8 cellular contexts compared by ENCODE assay signal in the genomic region with DNA sequence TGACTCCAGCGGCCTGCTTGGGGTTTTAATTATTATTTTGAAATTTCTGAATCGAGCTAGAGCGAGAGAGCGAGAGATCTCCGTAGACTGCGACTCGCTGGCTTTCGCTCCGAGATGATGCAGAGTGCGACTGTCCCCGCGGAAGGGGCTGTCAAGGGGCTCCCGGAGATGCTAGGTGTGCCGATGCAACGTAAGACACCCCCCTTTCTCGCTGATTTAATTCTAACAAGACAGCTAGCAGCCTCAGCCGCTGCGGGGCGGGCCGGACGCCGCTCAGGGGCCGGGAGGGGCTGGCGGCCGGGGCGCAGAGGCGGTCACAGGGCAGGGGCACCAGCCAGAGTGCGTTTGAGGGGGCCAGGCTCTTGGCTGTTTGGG. TPM values are rescaled to one million over a fixed set of nuclear protein-coding genes. Genes with fewer than 3 reads are reported as not detected.
A peak's percentile ranks its signal among the peaks of the same experiment; 100 is the strongest.
DNase-seq lines count a peak whose midpoint lies in the region; ATAC-seq and TF ChIP-seq lines count a peak whose summit lies in the region.

No MANE protein-coding gene starts in this region.

- CTCF ChIA-PET in CD4-positive, alpha-beta memory T cell (lab: Charles Lee; ENCODE audit: partially characterized antibody): no interaction called here

- peaks cover 50% of the 10 kb centered on the region for H3K4me1 ChIP-seq in CD4-positive, alpha-beta memory T cell (ENCODE audit: insufficient read depth, low read length)
- H3K4me1 ChIP-seq in HUES48 (ENCODE audit: control insufficient read depth, insufficient read depth, low read length): peaks cover 34% of the 10 kb centered on the region

- H3K36me3 ChIP-seq in CD4-positive, alpha-beta memory T cell (ENCODE audit: insufficient read depth, low read length): no peaks in the 10 kb centered on the region
- H3K36me3 ChIP-seq in HUES48 (ENCODE audit: control insufficient read depth, insufficient read depth, low read length): no peaks in the 10 kb centered on the region

- peak overlapping the region; percentile 69 for H3K9ac ChIP-seq in HUES48 (ENCODE audit: low read depth, low read length)

- intact Hi-C loops in CD4-positive, alpha-beta memory T cell (cut with micrococcal nuclease): no loop called here

- DNase-seq in CD4-positive, alpha-beta memory T cell: no peak
- no peak for DNase-seq in naive thymus-derived CD8-positive, alpha-beta T cell
- DNase-seq in COLO668 (lab: John Stamatoyannopoulos, UW; ENCODE audit: unreplicated experiment): no peak
- DNase-seq in NCI-H524 treated with DMSO at 0.1 percent for 48 hours (lab: John Stamatoyannopoulos, UW): no peak
- no peak for DNase-seq in stimulated activated CD4-positive, alpha-beta T cell treated with anti-CD3 and anti-CD28 coated beads, Interleukin-2, amount 100 ng/mL, for 48 hours

- peak overlapping the region; percentile 22 to 35 for H3K4me3 ChIP-seq in CD4-positive, alpha-beta memory T cell (ENCODE audit: low read length in 2 of 2)
- peak overlapping the region; percentile 70 for H3K4me3 ChIP-seq in HUES48 (ENCODE audit: low read depth, low read length)

- peaks cover 47 to 51% of the 10 kb centered on the region in 2 donors for H3K27me3 Mint-ChIP-seq in CD4-positive, alpha-beta memory T cell
- H3K27me3 Mint-ChIP-seq in brain: peaks cover 97% of the 10 kb centered on the region
- peaks cover 28 to 73% (median 59%) of the 10 kb centered on the region in 5 donors for H3K27me3 Mint-ChIP-seq in naive thymus-derived CD8-positive, alpha-beta T cell

- no peak overlapping the region for H3K27ac Mint-ChIP-seq in CD4-positive, alpha-beta memory T cell
- H3K27ac Mint-ChIP-seq in brain: no peak overlapping the region
- H3K27ac Mint-ChIP-seq in naive thymus-derived CD8-positive, alpha-beta T cell: no peak overlapping the region

- POLR2A ChIA-PET in CD4-positive, alpha-beta memory T cell (lab: Charles Lee; ENCODE audit: partially characterized antibody): no interaction called here
- POLR2A ChIA-PET in naive thymus-derived CD8-positive, alpha-beta T cell (lab: Charles Lee): no interaction called here

- peaks cover 0 to 1% (median 0%) of the 10 kb centered on the region in 8 donors for H3K9me3 Mint-ChIP-seq in CD4-positive, alpha-beta memory T cell
- peaks cover 0 to 3% (median 0%) of the 10 kb centered on the region in 5 experiments for H3K9me3 Mint-ChIP-seq in brain
- peaks cover 0 to 2% (median 0%) of the 10 kb centered on the region in 9 donors for H3K9me3 Mint-ChIP-seq in naive thymus-derived CD8-positive, alpha-beta T cell

- peaks cover 13 to 49% (median 26%) of the 10 kb centered on the region in 4 donors for H3K4me1 Mint-ChIP-seq in CD4-positive, alpha-beta memory T cell
- H3K4me1 Mint-ChIP-seq in brain: peaks cover 35% of the 10 kb centered on the region
- H3K4me1 Mint-ChIP-seq in naive thymus-derived CD8-positive, alpha-beta T cell: peaks cover 11 to 47% (median 39%) of the 10 kb centered on the region in 4 donors

- peak; percentile 45 to 48 for ATAC-seq in naive thymus-derived CD8-positive, alpha-beta T cell
- ATAC-seq in GM19463 (IDR thresholded peaks at IDR 0.05; ENCODE audit: unreplicated experiment): no peak

- no peaks in the 10 kb centered on the region for H3K36me3 Mint-ChIP-seq in CD4-positive, alpha-beta memory T cell
- H3K36me3 Mint-ChIP-seq in brain: no peaks in the 10 kb centered on the region
- peaks cover 0 to 2% (median 0%) of the 10 kb centered on the region in 3 donors for H3K36me3 Mint-ChIP-seq in naive thymus-derived CD8-positive, alpha-beta T cell

- no peak for TF ChIP-seq CTCF in brain (conservative IDR thresholded peaks at IDR 0.05)

- H3K4me3 Mint-ChIP-seq in CD4-positive, alpha-beta memory T cell: peak overlapping the region; percentile 73 to 85 (median 80)
- peak overlapping the region; percentile 82 to 85 (median 84) for H3K4me3 Mint-ChIP-seq in brain
- H3K4me3 Mint-ChIP-seq in naive thymus-derived CD8-positive, alpha-beta T cell: peak overlapping the region; percentile 70 to 84 (median 80)

- no peak overlapping the region for H3K27ac ChIP-seq in CD4-positive, alpha-beta memory T cell (ENCODE audit: low read depth, low read length)
- H3K27ac ChIP-seq in HUES48 (ENCODE audit: low read depth, low read length): peak overlapping the region; percentile 60

- peaks cover 76% of the 10 kb centered on the region for H3K27me3 ChIP-seq in CD4-positive, alpha-beta memory T cell (ENCODE audit: insufficient read depth, low read length)
- H3K27me3 ChIP-seq in HUES48 (ENCODE audit: control insufficient read depth, insufficient read depth, low read length): peaks cover 91% of the 10 kb centered on the region

- no peaks in the 10 kb centered on the region for H3K9me3 ChIP-seq in CD4-positive, alpha-beta memory T cell (ENCODE audit: control insufficient read depth in 1 of 2, low read length in 2 of 2)
- no peaks in the 10 kb centered on the region; the same call in 1 of the 2 replicates for H3K9me3 ChIP-seq in HUES48 (ENCODE audit: control insufficient read depth, insufficient read depth, low read length)

RNA-seq across cellular contexts. Expression of gene LHX4, which starts 0.3 kb away (rescaled TPM):
- not detected for total RNA-seq in CD4-positive, alpha-beta memory T cell
- polyA plus RNA-seq in CD4-positive, alpha-beta memory T cell: under 1 TPM in 1 of 2 donors, not detected in 1; 0.25 TPM
- polyA plus RNA-seq in brain (ENCODE audit: insufficient read depth, low read depth, low replicate concordance): 0.19 TPM
- total RNA-seq in naive thymus-derived CD8-positive, alpha-beta T cell: not detected
- polyA plus RNA-seq in naive thymus-derived CD8-positive, alpha-beta T cell: under 1 TPM; 0.09 to 0.25 (median 0.12) TPM
